In the genomic region with DNA sequence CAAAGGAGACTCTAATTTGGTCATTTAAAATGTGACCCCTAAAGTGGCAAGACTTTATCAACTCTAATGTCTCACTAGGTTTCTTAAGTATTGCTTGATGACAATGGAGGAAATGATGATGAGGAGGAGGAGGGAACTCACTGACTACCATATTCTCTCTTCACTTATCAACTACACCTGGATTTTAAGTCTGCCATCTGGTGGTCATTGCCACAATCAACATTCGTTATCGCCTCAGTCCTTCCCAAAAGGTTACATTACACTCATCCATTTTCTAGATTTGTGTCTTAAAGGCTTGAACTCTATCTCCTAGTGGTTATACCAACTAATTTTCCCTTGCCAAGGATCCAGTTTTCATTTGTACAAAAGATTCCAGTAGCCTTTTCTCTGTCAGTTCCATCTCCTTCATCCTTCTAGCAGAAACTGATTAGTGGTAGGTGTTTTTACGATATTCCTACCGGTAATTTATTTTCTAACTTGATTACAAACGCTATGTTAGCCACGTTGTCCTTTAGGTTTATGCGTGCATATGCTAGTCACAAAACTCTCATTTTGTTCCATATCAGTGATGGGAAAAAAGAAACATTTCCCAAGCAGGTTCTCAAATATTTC, we compare ENCODE assay signal across 8 cellular contexts.
A peak's percentile ranks its signal among the peaks of the same experiment; 100 is the strongest.
DNase-seq lines count a peak whose midpoint lies in the region; ATAC-seq, FAIRE-seq and TF ChIP-seq lines count a peak whose summit lies in the region.

No MANE protein-coding gene starts in this region.

- H3K27ac ChIP-seq in GM12878 (ENCODE audit: control insufficient read depth, insufficient read depth), result no peak overlapping the region
- H3K27ac ChIP-seq in CD4-positive, alpha-beta memory T cell (ENCODE audit: low read depth, low read length), result no peak overlapping the region

- no peak overlapping the region for H3K9ac ChIP-seq in GM12878 (ENCODE audit: control insufficient read depth, insufficient read depth, low read length)

- no peaks in the 10 kb centered on the region for H3K9me3 ChIP-seq in GM12878 (replicated peaks; ENCODE audit: control insufficient read depth, insufficient read depth, low read length)
- no peaks in the 10 kb centered on the region for H3K9me3 ChIP-seq in CD4-positive, alpha-beta memory T cell (ENCODE audit: control insufficient read depth in 1 of 2, low read length in 2 of 2)

- H3K9me3 Mint-ChIP-seq in activated naive CD4-positive, alpha-beta T cell treated with anti-CD3 and anti-CD28 coated beads for 36 hours, result peaks cover 3% of the 10 kb centered on the region
- H3K9me3 Mint-ChIP-seq in CD4-positive, alpha-beta memory T cell, result peaks cover 0 to 9% (median 2%) of the 10 kb centered on the region in 8 donors

- CTCF ChIA-PET in activated naive CD4-positive, alpha-beta T cell treated with anti-CD3 and anti-CD28 coated beads for 36 hours (lab: Charles Lee), result interaction anchor here (1.8 kb wide), 1 partner anchor 21 kb away, joined by 10 read pairs; no protein-coding TSS in a partner anchor
- CTCF ChIA-PET in GM12878 (lab: Yijun Ruan, JAX), result interaction anchor here (0.7 kb wide), 1 partner anchor 237 kb away, joined by 3 read pairs; no protein-coding TSS in a partner anchor
- CTCF ChIA-PET in CD4-positive, alpha-beta memory T cell (lab: Charles Lee; ENCODE audit: partially characterized antibody), result no interaction called here

- H3K4me3 ChIP-seq in GM12878, result no peak overlapping the region
- H3K4me3 ChIP-seq in CD4-positive, alpha-beta memory T cell (ENCODE audit: low read length in 2 of 2), result no peak overlapping the region

- TF ChIP-seq RAD21 in GM12878 (IDR thresholded peaks at IDR 0.05; ENCODE audit: insufficient read depth, low read depth, low read length), result peak; percentile 50; the same call in 1 of the 2 replicates

- intact Hi-C loops in activated naive CD4-positive, alpha-beta T cell treated with anti-CD3 and anti-CD28 coated beads for 36 hours (cut with micrococcal nuclease), result loop anchor here (1.0 to 5.0 kb wide), 2 partner anchors 57 to 353 kb away; no protein-coding TSS in a partner anchor
- intact Hi-C loops in GM12878 (cut with micrococcal nuclease; ENCODE audit: unreplicated experiment), result loop anchor here (2.0 to 5.0 kb wide), 2 partner anchors 352 to 952 kb away; no protein-coding TSS in a partner anchor
- intact Hi-C loops in CD4-positive, alpha-beta memory T cell (cut with micrococcal nuclease), result no loop called here

- H3K36me3 ChIP-seq in GM12878 (ENCODE audit: control insufficient read depth in 2 of 2, insufficient read depth in 2 of 2, low read length in 1 of 2), result no peaks in the 10 kb centered on the region
- H3K36me3 ChIP-seq in CD4-positive, alpha-beta memory T cell (ENCODE audit: insufficient read depth, low read length), result no peaks in the 10 kb centered on the region

- H2AFZ ChIP-seq in GM12878 (ENCODE audit: control insufficient read depth, low read depth, low read length), result no peak overlapping the region

- H3K36me3 Mint-ChIP-seq in activated naive CD4-positive, alpha-beta T cell treated with anti-CD3 and anti-CD28 coated beads for 36 hours (ENCODE audit: low read depth), result no peaks in the 10 kb centered on the region
- H3K36me3 Mint-ChIP-seq in CD4-positive, alpha-beta memory T cell, result no peaks in the 10 kb centered on the region

- POLR2A ChIA-PET in GM12878 (lab: Charles Lee), result interaction anchor here (0.6 kb wide), 1 partner anchor 1861 kb away, joined by 4 read pairs; no protein-coding TSS in a partner anchor
- POLR2A ChIA-PET in CD4-positive, alpha-beta memory T cell (lab: Charles Lee; ENCODE audit: partially characterized antibody), result no interaction called here

- in situ Hi-C loops in GM12878 (cut with MboI), result no loop called here

- H3K79me2 ChIP-seq in GM12878 (ENCODE audit: control insufficient read depth, insufficient read depth, low read length), result no peaks in the 10 kb centered on the region

- H3K4me2 ChIP-seq in GM12878 (ENCODE audit: control insufficient read depth, insufficient read depth), result no peak overlapping the region

- peak; percentile 45 to 53 (median 53); a peak in 5 of 6 replicates for TF ChIP-seq CTCF in GM12878 (IDR thresholded peaks at IDR 0.05 in 2 of 3, conservative IDR thresholded peaks at IDR 0.05 in 1 of 3; ENCODE audit: control insufficient read depth in 2 of 3, extremely low read depth in 1 of 3, insufficient read depth in 1 of 3, low read depth in 3 of 3, low read length in 3 of 3)

- no peak for TF ChIP-seq POLR2A in GM12878 (IDR thresholded peaks at IDR 0.05; ENCODE audit: low read depth, low read length)

- no peaks in the 10 kb centered on the region; a peak in 1 of 4 replicates for H3K27me3 ChIP-seq in GM12878 (replicated peaks in 1 of 2; ENCODE audit: control insufficient read depth in 2 of 2, insufficient read depth in 2 of 2, low read length in 1 of 2)
- H3K27me3 ChIP-seq in CD4-positive, alpha-beta memory T cell (ENCODE audit: insufficient read depth, low read length), result no peaks in the 10 kb centered on the region

- H4K20me1 ChIP-seq in GM12878 (ENCODE audit: control insufficient read depth, insufficient read depth), result no peaks in the 10 kb centered on the region

- H3K4me1 Mint-ChIP-seq in activated naive CD4-positive, alpha-beta T cell treated with anti-CD3 and anti-CD28 coated beads for 36 hours (ENCODE audit: low read depth), result peaks cover 7% of the 10 kb centered on the region
- H3K4me1 Mint-ChIP-seq in CD4-positive, alpha-beta memory T cell, result peaks cover 0 to 8% (median 6%) of the 10 kb centered on the region in 4 donors

- peak; percentile 39 for DNase-seq in activated naive CD4-positive, alpha-beta T cell treated with anti-CD3 and anti-CD28 coated beads for 36 hours
- DNase-seq in activated naive CD4-positive, alpha-beta T cell treated with anti-CD3 and anti-CD28 coated beads, Interleukin-2, amount 50 U/mL, for 16 hours, result no peak
- DNase-seq in Kasumi-1 (lab: John Stamatoyannopoulos, UW) (peak; percentile 43 to 59), GM12878 (ENCODE audit: low read depth, low spot score) (no peak), myocyte (ENCODE audit: low read depth) (peak; percentile 58)
- DNase-seq in CD4-positive, alpha-beta memory T cell, result no peak

- RAD21 ChIA-PET in GM12878 (lab: Charles Lee; ENCODE audit: unreplicated experiment), result no interaction called here

- no TSS peak for BruUV-seq in GM12878 (replicated peaks; lab: Mats Ljungman, UMichigan)

- peak; percentile 97 for FAIRE-seq in GM12878 (lab: Jason Lieb, UNC)

- TF ChIP-seq EP300 in GM12878 (IDR thresholded peaks at IDR 0.05; ENCODE audit: borderline replicate concordance in 1 of 2, control insufficient read depth in 1 of 2, low read depth in 2 of 2, low read length in 2 of 2), result no peak

- peaks cover 2% of the 10 kb centered on the region for H3K27me3 Mint-ChIP-seq in activated naive CD4-positive, alpha-beta T cell treated with anti-CD3 and anti-CD28 coated beads for 36 hours (ENCODE audit: low read depth)
- H3K27me3 Mint-ChIP-seq in CD4-positive, alpha-beta memory T cell, result peaks cover 6 to 9% of the 10 kb centered on the region in 2 donors

- H3K27ac Mint-ChIP-seq in activated naive CD4-positive, alpha-beta T cell treated with anti-CD3 and anti-CD28 coated beads for 36 hours, result no peak overlapping the region
- no peak overlapping the region for H3K27ac Mint-ChIP-seq in CD4-positive, alpha-beta memory T cell

- no peak overlapping the region for H3K4me3 Mint-ChIP-seq in activated naive CD4-positive, alpha-beta T cell treated with anti-CD3 and anti-CD28 coated beads for 36 hours
- no peak overlapping the region for H3K4me3 Mint-ChIP-seq in CD4-positive, alpha-beta memory T cell

- 34% methylated on average over 7 of the region's 7 CpGs for WGBS in GM12878 (ENCODE audit: insufficient coverage, insufficient replicate concordance, low lambda C conversion rate, missing lambda C conversion rate)

- ATAC-seq in GM12878 (peak; percentile 73), GM21528 (IDR thresholded peaks at IDR 0.05; ENCODE audit: low FRiP score, unreplicated experiment) (no peak), HG03565 (IDR thresholded peaks at IDR 0.05; ENCODE audit: unreplicated experiment) (no peak)

- H3K4me1 ChIP-seq in GM12878 (ENCODE audit: control insufficient read depth, insufficient read depth, low read length), result no peaks in the 10 kb centered on the region
- no peaks in the 10 kb centered on the region for H3K4me1 ChIP-seq in CD4-positive, alpha-beta memory T cell (ENCODE audit: insufficient read depth, low read length)

- SMC1A ChIA-PET in GM12878 (lab: Charles Lee; ENCODE audit: uncharacterized antibody, unreplicated experiment), result no interaction called here

TF ChIP-seq in GM12878, 131 proteins besides CTCF, POLR2A, EP300 and RAD21:
- TF ChIP-seq KLF5 (IDR thresholded peaks at IDR 0.05; ENCODE audit: partially characterized antibody), result no peak
- TF ChIP-seq SMC3 (IDR thresholded peaks at IDR 0.05; ENCODE audit: borderline replicate concordance, low read length), result peak; percentile 65
TF ChIP-seq in GM12878: peak in this region for 1.

Comparison
In these comparisons a context has a peak if more than half of its experiments do, and no peak if none do; other contexts are left out.
1. DNase-seq: peak in activated naive CD4-positive, alpha-beta T cell treated with anti-CD3 and anti-CD28 coated beads for 36 hours (single experiment), Kasumi-1 (2 of 2) and myocyte (single experiment); none in activated naive CD4-positive, alpha-beta T cell treated with anti-CD3 and anti-CD28 coated beads, Interleukin-2, amount 50 U/mL, for 16 hours (single experiment), GM12878 (single experiment) and CD4-positive, alpha-beta memory T cell (0 of 5).